In genomic region chr22:40525250-40525884, GRCh38 we compare ENCODE assay signal across 8 cellular contexts.
DNase-seq lines count a peak whose midpoint lies in the region; ATAC-seq and TF ChIP-seq lines count a peak whose summit lies in the region.

No MANE protein-coding gene starts in this region.

- DNase-seq in Right ventricle myocardium inferior (ENCODE audit: missing footprints) (peak; percentile 69), cardiac septum (ENCODE audit: low spot score) (no peak), WERI-Rb-1 (peak; percentile 60), brain microvascular endothelial cell (peak; percentile 46), lower lobe of right lung (peak; percentile 65), DMS153 treated with DMSO at 0.1 percent for 48 hours (lab: John Stamatoyannopoulos, UW; ENCODE audit: unreplicated experiment) (no peak), ureter (ENCODE audit: low spot score) (no peak)
- DNase-seq in stimulated activated CD8-positive, alpha-beta memory T cell treated with anti-CD3 and anti-CD28 coated beads, Interleukin-4, amount 100 ng/mL, for 24 hours (ENCODE audit: low read depth), result peak; percentile 48

- in situ Hi-C loops in brain microvascular endothelial cell (cut with HindIII; ENCODE audit: low pct_ligation_motif_present, low sequenced_read_pairs), result loop anchor here (25.0 kb wide), 1 partner anchor 112 kb away; the partner anchor contains the start of gene MRTFA

- H3K36me3 ChIP-seq in WERI-Rb-1 (no peaks in the 10 kb centered on the region), brain microvascular endothelial cell (replicated peaks) (no peaks in the 10 kb centered on the region), lower lobe of right lung (no peaks in the 10 kb centered on the region)

- H3K27me3 ChIP-seq in WERI-Rb-1 (ENCODE audit: insufficient read depth, low read depth, severe bottlenecking) (no peaks in the 10 kb centered on the region), brain microvascular endothelial cell (replicated peaks) (no peaks in the 10 kb centered on the region), lower lobe of right lung (ENCODE audit: low read depth) (no peaks in the 10 kb centered on the region)

- H3K27ac ChIP-seq in WERI-Rb-1 (no peak overlapping the region), brain microvascular endothelial cell (no peak overlapping the region), lower lobe of right lung (no peak overlapping the region)

- H3K9me3 ChIP-seq in WERI-Rb-1 (ENCODE audit: severe bottlenecking) (no peaks in the 10 kb centered on the region), lower lobe of right lung (no peaks in the 10 kb centered on the region)

- ATAC-seq in Right ventricle myocardium inferior (no peak), lower lobe of right lung (peak; percentile 73 to 77)

- peak; percentile 59 for TF ChIP-seq CTCF in WERI-Rb-1 (IDR thresholded peaks at IDR 0.05; ENCODE audit: low read depth, low read length)
- TF ChIP-seq CTCF in brain microvascular endothelial cell (IDR thresholded peaks at IDR 0.05; ENCODE audit: low read depth, low read length, missing control alignments), result peak; percentile 90
- TF ChIP-seq CTCF in lower lobe of right lung (IDR thresholded peaks at IDR 0.05), result peak; percentile 75

- H3K4me3 ChIP-seq in WERI-Rb-1 (ENCODE audit: low read depth, low read length), result no peak overlapping the region
- no peak overlapping the region for H3K4me3 ChIP-seq in brain microvascular endothelial cell (ENCODE audit: low read depth, low read length)
- no peak overlapping the region for H3K4me3 ChIP-seq in lower lobe of right lung

- peaks cover 24% of the 10 kb centered on the region for H3K4me1 ChIP-seq in lower lobe of right lung

- intact Hi-C loops in Right ventricle myocardium inferior (cut with DNase I), result loop anchor here (5.0 kb wide), 1 partner anchor 88 kb away; no protein-coding TSS in a partner anchor
- intact Hi-C loops in cardiac septum (cut with DNase I), result loop anchor here (5.0 kb wide), 1 partner anchor 112 kb away; the partner anchor contains the start of gene MRTFA
- intact Hi-C loops in lower lobe of right lung (cut with DNase I), result no loop called here

Comparison
In these comparisons a context has a peak if more than half of its experiments do, and no peak if none do; other contexts are left out.
1. DNase-seq: peak in Right ventricle myocardium inferior (single experiment), WERI-Rb-1 (single experiment), brain microvascular endothelial cell (single experiment), lower lobe of right lung (single experiment) and stimulated activated CD8-positive, alpha-beta memory T cell treated with anti-CD3 and anti-CD28 coated beads, Interleukin-4, amount 100 ng/mL, for 24 hours (single experiment); none in cardiac septum (single experiment), DMS153 treated with DMSO at 0.1 percent for 48 hours (single experiment) and ureter (single experiment).
2. Peak in every context shown above with its lines, with median percentiles within 50 percentile points of each other: CTCF ChIP-seq.